In genomic region chr3:10193692-10194327, GRCh38 we compare ENCODE assay signal across 8 cellular contexts. TPM values are rescaled to one million over a fixed set of nuclear protein-coding genes. Genes with fewer than 3 reads are reported as not detected.
DNase-seq lines count a peak whose midpoint lies in the region; ATAC-seq and TF ChIP-seq lines count a peak whose summit lies in the region.

No MANE protein-coding gene starts in this region.

- H3K4me1 Mint-ChIP-seq in activated naive CD8-positive, alpha-beta T cell treated with anti-CD3 and anti-CD28 coated beads, Interleukin-2, amount 10 ng/mL, durations not matched to agents 7 days and 5 days = peaks cover 72% of the 10 kb centered on the region
- H3K4me1 Mint-ChIP-seq in GM23338 = peaks cover 20% of the 10 kb centered on the region

- H3K4me1 ChIP-seq in OCI-LY1 (ENCODE audit: insufficient read depth, low read length, severe bottlenecking) (peaks cover 100% of the 10 kb centered on the region), liver (ENCODE audit: control insufficient read depth in 4 of 4, insufficient read depth in 4 of 4, low read length in 3 of 4) (peaks cover 27 to 65% (median 46%) of the 10 kb centered on the region in 4 donors), stomach smooth muscle (ENCODE audit: control insufficient read depth, insufficient read depth, low read length) (peaks cover 76% of the 10 kb centered on the region), GM23338 (ENCODE audit: insufficient read depth) (peaks cover 7% of the 10 kb centered on the region; the same call in 1 of the 2 replicates)

- H4K20me1 ChIP-seq in OCI-LY1 (ENCODE audit: insufficient read depth, low read length) = no peaks in the 10 kb centered on the region
- no peaks in the 10 kb centered on the region; the same call in 1 of the 2 replicates for H4K20me1 ChIP-seq in GM23338 (replicated peaks; ENCODE audit: insufficient read depth)

- H3K36me3 ChIP-seq in OCI-LY1 (ENCODE audit: insufficient read depth, low read length) = peaks cover 7% of the 10 kb centered on the region; the same call in 1 of the 2 replicates
- H3K36me3 ChIP-seq in liver (ENCODE audit: control insufficient read depth in 4 of 4, insufficient read depth in 3 of 4, low read depth in 1 of 4, low read length in 3 of 4) = no peaks in the 10 kb centered on the region
- no peaks in the 10 kb centered on the region for H3K36me3 ChIP-seq in stomach smooth muscle (ENCODE audit: control insufficient read depth in 2 of 2, insufficient read depth in 2 of 2, low read length in 2 of 2)
- H3K36me3 ChIP-seq in GM23338 (ENCODE audit: insufficient read depth) = no peaks in the 10 kb centered on the region

- peak overlapping the region; percentile 59 for H3K4me2 ChIP-seq in OCI-LY1 (ENCODE audit: low read length)
- H3K4me2 ChIP-seq in GM23338 = no peak overlapping the region

- no peak overlapping the region for H2AFZ ChIP-seq in OCI-LY1 (ENCODE audit: low read length)
- no peak overlapping the region for H2AFZ ChIP-seq in GM23338

- no peaks in the 10 kb centered on the region for H3K9me3 Mint-ChIP-seq in activated naive CD8-positive, alpha-beta T cell treated with anti-CD3 and anti-CD28 coated beads, Interleukin-2, amount 10 ng/mL, durations not matched to agents 7 days and 5 days
- no peaks in the 10 kb centered on the region for H3K9me3 Mint-ChIP-seq in GM23338

- 88% methylated on average over 14 of the region's 14 CpGs for WGBS in liver

- H3K9ac ChIP-seq in OCI-LY1 (ENCODE audit: low read length) (peak overlapping the region; percentile 75), liver (ENCODE audit: low read depth in 1 of 2, low read length in 2 of 2) (peak overlapping the region in 1 of 2 donors; percentile 46), stomach smooth muscle (ENCODE audit: low read length in 2 of 2) (peak overlapping the region in 1 of 2 donors; percentile 68)

- H3K27me3 Mint-ChIP-seq in activated naive CD8-positive, alpha-beta T cell treated with anti-CD3 and anti-CD28 coated beads, Interleukin-2, amount 10 ng/mL, durations not matched to agents 7 days and 5 days = no peaks in the 10 kb centered on the region
- H3K27me3 Mint-ChIP-seq in GM23338 (ENCODE audit: insufficient read depth, low read depth, poor library complexity) = peaks cover 3% of the 10 kb centered on the region

- POLR2A ChIA-PET in activated naive CD8-positive, alpha-beta T cell treated with anti-CD3 and anti-CD28 coated beads, Interleukin-2, amount 10 ng/mL, durations not matched to agents 7 days and 5 days (lab: Charles Lee) = interaction anchor here (1.1 to 3.6 kb wide), 9 partner anchors 8 to 797 kb away, joined by 3 to 35 read pairs (median 6); partner anchors contain the start of gene VHL

- no peaks in the 10 kb centered on the region for H3K9me3 ChIP-seq in OCI-LY1 (ENCODE audit: low read length)
- no peaks in the 10 kb centered on the region for H3K9me3 ChIP-seq in liver (ENCODE audit: control insufficient read depth in 4 of 4, low read length in 3 of 4)
- H3K9me3 ChIP-seq in stomach smooth muscle (ENCODE audit: control insufficient read depth in 2 of 2, low read length in 2 of 2) = no peaks in the 10 kb centered on the region

- no peaks in the 10 kb centered on the region for H3K79me2 ChIP-seq in OCI-LY1 (ENCODE audit: insufficient read depth, low read length)
- no peaks in the 10 kb centered on the region for H3K79me2 ChIP-seq in GM23338 (replicated peaks; ENCODE audit: insufficient read depth)

- H3K9me2 ChIP-seq in OCI-LY1 (ENCODE audit: low read depth, low read length) = no peaks in the 10 kb centered on the region
- H3K9me2 ChIP-seq in GM23338 (ENCODE audit: insufficient read depth) = no peaks in the 10 kb centered on the region

- H3K36me3 Mint-ChIP-seq in activated naive CD8-positive, alpha-beta T cell treated with anti-CD3 and anti-CD28 coated beads, Interleukin-2, amount 10 ng/mL, durations not matched to agents 7 days and 5 days = no peaks in the 10 kb centered on the region
- no peaks in the 10 kb centered on the region for H3K36me3 Mint-ChIP-seq in GM23338 (ENCODE audit: low read depth)

- H3K4me3 Mint-ChIP-seq in activated naive CD8-positive, alpha-beta T cell treated with anti-CD3 and anti-CD28 coated beads, Interleukin-2, amount 10 ng/mL, durations not matched to agents 7 days and 5 days = peak overlapping the region; percentile 78
- no peak overlapping the region; the same call in 2 of the 3 replicates for H3K4me3 Mint-ChIP-seq in GM23338

- ATAC-seq in activated naive CD8-positive, alpha-beta T cell treated with anti-CD3 and anti-CD28 coated beads, Interleukin-2, amount 10 ng/mL, durations not matched to agents 7 days and 5 days (ENCODE audit: low read depth) = no peak
- no peak for ATAC-seq in GM23338

- TF ChIP-seq CTCF in OCI-LY1 (IDR thresholded peaks at IDR 0.05; ENCODE audit: low read length) = no peak
- TF ChIP-seq CTCF in liver (IDR thresholded peaks at IDR 0.05; ENCODE audit: low read depth, low read length, missing input control) = no peak
- no peak for TF ChIP-seq CTCF in GM23338 (conservative IDR thresholded peaks at IDR 0.05; ENCODE audit: low read depth in 2 of 2)
- TF ChIP-seq CTCF in foreskin fibroblast (IDR thresholded peaks at IDR 0.05; ENCODE audit: low read depth, low read length) = no peak

- H3F3A ChIP-seq in OCI-LY1 (ENCODE audit: insufficient read depth, low read length) = 0 out of 2 replicates have a peak, but pooled peaks cover 5% of the 10 kb centered on the region
- H3F3A ChIP-seq in GM23338 (replicated peaks; ENCODE audit: low read depth) = no peaks in the 10 kb centered on the region

- H3K27ac ChIP-seq in OCI-LY1 (ENCODE audit: low read depth, low read length, poor library complexity, severe bottlenecking) (peak overlapping the region; percentile 98), liver (ENCODE audit: low read depth in 1 of 2, low read length in 2 of 2) (peak overlapping the region; percentile 37 to 65), stomach smooth muscle (ENCODE audit: low read length) (peak overlapping the region; percentile 92), GM23338 (ENCODE audit: low read depth) (no peak overlapping the region)

- peak overlapping the region; percentile 97 for H3K27ac Mint-ChIP-seq in activated naive CD8-positive, alpha-beta T cell treated with anti-CD3 and anti-CD28 coated beads, Interleukin-2, amount 10 ng/mL, durations not matched to agents 7 days and 5 days
- no peak overlapping the region for H3K27ac Mint-ChIP-seq in GM23338

- TF ChIP-seq RAD21 in liver (IDR thresholded peaks at IDR 0.05) = no peak

- peak; percentile 45 for DNase-seq in activated naive CD8-positive, alpha-beta T cell treated with anti-CD3 and anti-CD28 coated beads, Interleukin-2, amount 10 ng/mL, durations not matched to agents 7 days and 5 days
- no peak for DNase-seq in LoVo (ENCODE audit: low spot score)
- no peak for DNase-seq in epidermal melanocyte (ENCODE audit: insufficient read length, low spot score)
- DNase-seq in GM23338 (ENCODE audit: low spot score) = no peak
- DNase-seq in foreskin fibroblast = no peak

- peak overlapping the region; percentile 38 for H3K4me3 ChIP-seq in OCI-LY1 (ENCODE audit: low read depth, low read length, poor library complexity, severe bottlenecking)
- no peak overlapping the region for H3K4me3 ChIP-seq in liver (ENCODE audit: low read depth in 1 of 3, low read length in 3 of 3)
- H3K4me3 ChIP-seq in stomach smooth muscle (ENCODE audit: low read length in 2 of 2) = peak overlapping the region in 1 of 2 donors; percentile 15
- no peak overlapping the region for H3K4me3 ChIP-seq in GM23338
- no peak overlapping the region for H3K4me3 ChIP-seq in foreskin fibroblast (ENCODE audit: low read depth in 1 of 2, low read length in 2 of 2)

- no peaks in the 10 kb centered on the region for H3K27me3 ChIP-seq in OCI-LY1 (ENCODE audit: insufficient read depth, low read length)
- no peaks in the 10 kb centered on the region for H3K27me3 ChIP-seq in liver (ENCODE audit: control insufficient read depth in 4 of 4, insufficient read depth in 4 of 4, low read length in 3 of 4)
- no peaks in the 10 kb centered on the region for H3K27me3 ChIP-seq in stomach smooth muscle (ENCODE audit: control insufficient read depth in 1 of 2, insufficient read depth in 2 of 2, low read length in 2 of 2)
- no peaks in the 10 kb centered on the region for H3K27me3 ChIP-seq in GM23338 (ENCODE audit: insufficient read depth)

TF ChIP-seq in liver, 16 proteins besides CTCF, POLR2A, EP300 and RAD21:
- TF ChIP-seq MAX (IDR thresholded peaks at IDR 0.05) = no peak

TF ChIP-seq in GM23338, 12 proteins besides CTCF, POLR2A, EP300 and RAD21 (continues in another document):
- no peak for TF ChIP-seq ETS1 (IDR thresholded peaks at IDR 0.05)

RNA-seq across cellular contexts. Expression of gene IRAK2, which starts 29.1 kb away (rescaled TPM):
- 1 to 10 TPM; 3.5 to 3.7 TPM for total RNA-seq in activated naive CD8-positive, alpha-beta T cell treated with anti-CD3 and anti-CD28 coated beads, Interleukin-2, amount 10 ng/mL, durations not matched to agents 7 days and 5 days
- 1 to 10 TPM; 7.1 to 9.3 TPM for total RNA-seq in liver
- 1 to 10 TPM; 2.7 to 4.6 TPM for polyA plus RNA-seq in liver
- 0.85 and 1.4 TPM in 2 replicates for total RNA-seq in GM23338 (2014; rRNA removed; shearing (Covaris generic))
- polyA plus RNA-seq in GM23338 (2016; fragmentation: Nextera tagmentation; extraction: Ambion mirVana) = 0.37 and 0.68 TPM in 2 replicates

RNA-seq across cellular contexts. Expression of gene VHL, which starts 52.2 kb away (rescaled TPM):
- 10 to 100 TPM; 66.5 to 68.1 TPM for total RNA-seq in activated naive CD8-positive, alpha-beta T cell treated with anti-CD3 and anti-CD28 coated beads, Interleukin-2, amount 10 ng/mL, durations not matched to agents 7 days and 5 days
- total RNA-seq in liver = 10 to 100 TPM; 28.3 to 33.6 TPM
- polyA plus RNA-seq in liver (1 to 10 TPM; 5.6 to 8.3 TPM), GM23338 (2016; fragmentation: Nextera tagmentation; extraction: Ambion mirVana) (16.7 and 18.7 TPM in 2 replicates)
- total RNA-seq in GM23338 (2014; rRNA removed; shearing (Covaris generic)) = 46.7 and 62.8 TPM in 2 replicates

RNA-seq across cellular contexts. Expression of gene TATDN2, which starts 54.4 kb away (rescaled TPM):
- 10 to 100 TPM; 55.4 to 67.4 TPM for total RNA-seq in activated naive CD8-positive, alpha-beta T cell treated with anti-CD3 and anti-CD28 coated beads, Interleukin-2, amount 10 ng/mL, durations not matched to agents 7 days and 5 days
- 10 to 100 TPM in 1 of 2 donors, 1 to 10 TPM in 1; 9.8 to 14.2 TPM for total RNA-seq in liver
- polyA plus RNA-seq in liver = 1 to 10 TPM; 3.7 to 8.3 TPM
- 19.1 and 21.8 TPM in 2 replicates for total RNA-seq in GM23338 (2014; rRNA removed; shearing (Covaris generic))
- polyA plus RNA-seq in GM23338 (2016; fragmentation: Nextera tagmentation; extraction: Ambion mirVana) = 4.8 and 6.1 TPM in 2 replicates
